ENCODE assay signal across 8 cellular contexts in the genomic region with DNA sequence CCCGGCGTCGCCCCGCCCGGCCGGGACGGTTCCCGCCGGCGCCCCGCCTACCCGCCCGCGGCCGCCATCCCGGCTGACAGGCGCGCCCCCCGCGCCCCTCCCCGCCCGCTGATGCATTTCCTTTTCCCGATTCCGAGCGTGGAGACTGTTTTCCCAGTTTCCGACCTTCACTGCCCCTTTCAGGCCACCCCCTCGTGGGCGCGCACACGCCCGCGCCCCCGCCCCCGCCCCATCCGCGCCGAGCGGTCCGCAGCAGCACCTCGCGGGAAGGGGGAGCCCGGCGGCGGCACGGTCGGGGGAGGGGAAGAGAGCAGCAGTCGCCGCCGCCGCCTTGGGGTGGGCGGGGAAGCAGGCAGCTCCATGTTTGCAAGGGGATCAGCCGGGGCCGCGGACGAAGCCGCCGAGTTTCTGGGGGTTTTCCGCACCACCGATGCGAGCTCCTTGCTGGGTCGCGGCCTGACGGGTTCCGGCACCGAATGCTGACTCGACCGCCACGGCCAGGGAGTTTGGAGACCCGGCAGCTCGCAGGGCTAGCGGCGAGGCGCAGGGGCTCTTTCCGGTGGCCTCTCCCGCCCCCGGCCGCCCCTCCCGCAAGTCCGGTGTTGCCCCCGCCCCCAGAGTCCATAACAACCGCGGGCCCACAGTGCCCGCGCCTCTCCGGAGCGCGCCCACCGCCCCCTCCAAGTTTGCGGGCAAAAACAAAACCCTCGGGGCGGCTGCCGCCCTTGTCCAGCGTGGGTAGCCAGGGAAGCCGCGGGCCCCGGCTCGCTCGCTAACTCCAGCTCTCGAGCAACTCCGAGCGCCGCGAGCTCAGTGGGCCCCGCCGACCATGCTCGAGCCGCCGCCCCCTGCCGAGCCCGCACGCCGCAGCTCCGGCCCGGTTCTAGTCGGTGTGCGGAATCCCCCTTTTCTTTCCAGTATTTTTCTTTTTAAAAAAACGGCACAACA. TPM values are rescaled to one million over a fixed set of nuclear protein-coding genes. Genes with fewer than 3 reads are reported as not detected.
A peak's percentile ranks its signal among the peaks of the same experiment; 100 is the strongest.
DNase-seq lines count a peak whose midpoint lies in the region; ATAC-seq and TF ChIP-seq lines count a peak whose summit lies in the region.

No MANE protein-coding gene starts in this region.

- ATAC-seq in activated CD8-positive, alpha-beta memory T cell treated with anti-CD3 and anti-CD28 coated beads, Interleukin-2, amount 10 ng/mL, durations not matched to agents 7 days and 5 days = no peak
- peak; percentile 4 to 7 for ATAC-seq in naive B cell (ENCODE audit: low read depth in 2 of 2)
- no peak for ATAC-seq in esophagus mucosa

- H3K9me3 Mint-ChIP-seq in activated CD8-positive, alpha-beta memory T cell treated with anti-CD3 and anti-CD28 coated beads, Interleukin-2, amount 10 ng/mL, durations not matched to agents 7 days and 5 days (ENCODE audit: low read depth) = no peaks in the 10 kb centered on the region
- H3K9me3 Mint-ChIP-seq in endodermal cell = no peaks in the 10 kb centered on the region
- H3K9me3 Mint-ChIP-seq in naive B cell = no peaks in the 10 kb centered on the region

- TF ChIP-seq CTCF in endodermal cell (conservative IDR thresholded peaks at IDR 0.05) = no peak

- CTCF ChIA-PET in activated CD8-positive, alpha-beta memory T cell treated with anti-CD3 and anti-CD28 coated beads, Interleukin-2, amount 10 ng/mL, durations not matched to agents 7 days and 5 days (lab: Charles Lee) = interaction anchor here (0.6 to 7.2 kb wide), 15 partner anchors 8 to 667 kb away, joined by 3 to 59 read pairs (median 5); partner anchors contain the start of genes IMP3, MAN2C1, PTPN9 and SNUPN

- 0% methylated on average over 14 to 117 of the region's 117 CpGs for WGBS in endodermal cell (ENCODE audit: insufficient coverage in 1 of 2, insufficient read length in 1 of 2), 2 experiments

- H3K4me1 ChIP-seq in endodermal cell (ENCODE audit: control insufficient read depth, insufficient read depth, low read length) = peaks cover 5% of the 10 kb centered on the region

- DNase-seq in NCI-H69 (lab: John Stamatoyannopoulos, UW) (peak; percentile 65), endodermal cell (peak; percentile 87), naive B cell (peak; percentile 80), medulla oblongata (ENCODE audit: extremely low spot score) (no peak)
- peak; percentile 88 for DNase-seq in activated CD8-positive, alpha-beta memory T cell treated with anti-CD3 and anti-CD28 coated beads, Interleukin-2, amount 10 ng/mL, durations not matched to agents 7 days and 5 days
- DNase-seq in stimulated activated CD8-positive, alpha-beta memory T cell treated with anti-CD3 and anti-CD28 coated beads, Interleukin-7, amount 100 ng/mL, for 4 hours (ENCODE audit: low read depth in 2 of 2) = peak; percentile 61 to 82

- H3K4me3 Mint-ChIP-seq in activated CD8-positive, alpha-beta memory T cell treated with anti-CD3 and anti-CD28 coated beads, Interleukin-2, amount 10 ng/mL, durations not matched to agents 7 days and 5 days = peak overlapping the region; percentile 98
- H3K4me3 Mint-ChIP-seq in endodermal cell (peak overlapping the region; percentile 94), naive B cell (peak overlapping the region; percentile 85 to 98 (median 96))

- no peaks in the 10 kb centered on the region for H3K27me3 ChIP-seq in endodermal cell (ENCODE audit: control insufficient read depth, insufficient read depth, low read length, poor library complexity, severe bottlenecking)

- no peaks in the 10 kb centered on the region for H3K36me3 ChIP-seq in endodermal cell (ENCODE audit: control insufficient read depth, insufficient read depth, low read length)

- H3K27ac Mint-ChIP-seq in activated CD8-positive, alpha-beta memory T cell treated with anti-CD3 and anti-CD28 coated beads, Interleukin-2, amount 10 ng/mL, durations not matched to agents 7 days and 5 days = peak overlapping the region; percentile 90
- peak overlapping the region; percentile 91 for H3K27ac Mint-ChIP-seq in endodermal cell
- peak overlapping the region in 5 of 6 donors; percentile 90 to 98 (median 96) for H3K27ac Mint-ChIP-seq in naive B cell

- no peaks in the 10 kb centered on the region for H3K27me3 Mint-ChIP-seq in activated CD8-positive, alpha-beta memory T cell treated with anti-CD3 and anti-CD28 coated beads, Interleukin-2, amount 10 ng/mL, durations not matched to agents 7 days and 5 days
- H3K27me3 Mint-ChIP-seq in endodermal cell (ENCODE audit: insufficient read depth) (no peaks in the 10 kb centered on the region), naive B cell (no peaks in the 10 kb centered on the region)

- peak overlapping the region; percentile 96 for H3K4me3 ChIP-seq in endodermal cell (ENCODE audit: low read length)

- no peaks in the 10 kb centered on the region for H3K36me3 Mint-ChIP-seq in activated CD8-positive, alpha-beta memory T cell treated with anti-CD3 and anti-CD28 coated beads, Interleukin-2, amount 10 ng/mL, durations not matched to agents 7 days and 5 days
- H3K36me3 Mint-ChIP-seq in endodermal cell (ENCODE audit: low read depth) (peaks cover 2% of the 10 kb centered on the region), naive B cell (no peaks in the 10 kb centered on the region)

- peaks cover 21% of the 10 kb centered on the region for H3K4me1 Mint-ChIP-seq in activated CD8-positive, alpha-beta memory T cell treated with anti-CD3 and anti-CD28 coated beads, Interleukin-2, amount 10 ng/mL, durations not matched to agents 7 days and 5 days
- peaks cover 7% of the 10 kb centered on the region for H3K4me1 Mint-ChIP-seq in endodermal cell
- peaks cover 30 to 42% (median 37%) of the 10 kb centered on the region in 3 donors for H3K4me1 Mint-ChIP-seq in naive B cell

- H3K9ac ChIP-seq in endodermal cell (ENCODE audit: extremely low read depth, low read length, poor library complexity, severe bottlenecking) = peak overlapping the region; percentile 91

- TF ChIP-seq POLR2A in GM19193 (IDR thresholded peaks at IDR 0.05; ENCODE audit: extremely low read depth, insufficient read depth, insufficient read length) = peak; percentile 29

- H3K27ac ChIP-seq in endodermal cell (ENCODE audit: low read depth, low read length) = peak overlapping the region; percentile 88

- H3K9me3 ChIP-seq in endodermal cell (ENCODE audit: control insufficient read depth, low read length) = no peaks in the 10 kb centered on the region

RNA-seq across cellular contexts. Expression of gene SIN3A, which starts 3.3 kb away (rescaled TPM):
- total RNA-seq in activated CD8-positive, alpha-beta memory T cell treated with anti-CD3 and anti-CD28 coated beads, Interleukin-2, amount 10 ng/mL, durations not matched to agents 7 days and 5 days = 100 to 1,000 TPM; 100 to 111 TPM
- total RNA-seq in endodermal cell (100 to 1,000 TPM; 119 to 123 TPM), esophagus mucosa (28.5 TPM)
- polyA plus RNA-seq in endodermal cell (2013, experiment 1 of 2) = 56.8 TPM
- polyA plus RNA-seq in endodermal cell (2013, experiment 2 of 2) = 56.4 TPM
- 10 to 100 TPM; 14.2 to 21.4 (median 15.5) TPM for polyA plus RNA-seq in naive B cell (ENCODE audit: low read depth in 6 of 6)

Comparison
In these comparisons a context has a peak if more than half of its experiments do, and no peak if none do; other contexts are left out.
1. ATAC-seq: peak in naive B cell (2 of 2); none in activated CD8-positive, alpha-beta memory T cell treated with anti-CD3 and anti-CD28 coated beads, Interleukin-2, amount 10 ng/mL, durations not matched to agents 7 days and 5 days (single experiment) and esophagus mucosa (single experiment).
2. Peak in every context shown above with its lines, with median percentiles within 50 percentile points of each other: H3K27ac Mint-ChIP-seq and H3K4me3 Mint-ChIP-seq.